In the genomic region with DNA sequence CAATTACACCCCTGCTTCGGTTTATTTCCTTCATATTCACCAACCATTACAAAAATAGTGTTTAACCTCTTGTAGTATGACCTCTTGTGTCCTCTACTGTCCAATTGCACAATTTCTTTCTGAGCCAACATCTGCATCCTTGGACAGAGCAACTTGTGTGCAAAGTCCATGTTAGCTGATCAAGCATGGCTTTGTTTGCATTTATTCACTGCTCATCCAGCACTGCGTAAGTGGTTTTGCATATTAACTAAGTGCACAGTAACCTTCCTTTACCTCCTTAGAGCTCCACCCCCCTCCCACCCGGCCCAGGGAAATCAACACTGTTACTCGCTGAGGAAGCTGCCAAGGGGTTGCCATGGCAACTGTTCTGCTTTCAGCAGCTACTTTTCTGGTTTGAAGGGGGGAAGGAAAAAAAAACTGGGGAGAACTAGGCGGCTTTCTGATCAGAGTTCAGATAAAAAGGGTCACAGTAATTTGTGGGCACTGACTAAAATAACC, we compare ENCODE assay signal across 8 cellular contexts.
A peak's percentile ranks its signal among the peaks of the same experiment; 100 is the strongest.
DNase-seq lines count a peak whose midpoint lies in the region; ATAC-seq and TF ChIP-seq lines count a peak whose summit lies in the region.

No MANE protein-coding gene starts in this region.

- H3K27me3 ChIP-seq in AG04450 (ENCODE audit: control insufficient read depth, insufficient read depth, low read length) (no peaks in the 10 kb centered on the region), right cardiac atrium (ENCODE audit: control insufficient read depth, insufficient read depth) (no peaks in the 10 kb centered on the region), uterus (no peaks in the 10 kb centered on the region)

- H3K27ac ChIP-seq in AG04450 (ENCODE audit: low read depth, low read length) (no peak overlapping the region), right cardiac atrium (ENCODE audit: low read length) (no peak overlapping the region), uterus (no peak overlapping the region)

- TF ChIP-seq POLR2A in uterus (IDR thresholded peaks at IDR 0.05), result no peak

- peak; percentile 49 for ATAC-seq in GM19452 (IDR thresholded peaks at IDR 0.05; ENCODE audit: unreplicated experiment)
- peak; percentile 39 to 63 for ATAC-seq in right cardiac atrium

- intact Hi-C loops in right cardiac atrium (cut with DNase I) (loop anchor here in 3 of 4 donors (5.0 to 10.0 kb wide), 6 partner anchors 143 to 455 kb away; partner anchors contain the start of gene KLF12 (in 1 of the 3)), uterus (cut with DNase I; ENCODE audit: low total_unique reads) (no loop called here)

- H3K4me1 ChIP-seq in right cardiac atrium (ENCODE audit: control insufficient read depth, insufficient read depth, low read length) (peaks cover 8% of the 10 kb centered on the region), uterus (no peaks in the 10 kb centered on the region)

- POLR2A ChIA-PET in AG04450 (lab: Yijun Ruan, JAX), result interaction anchor here (1.9 kb wide), 1 partner anchor 153 kb away, joined by 10 read pairs; the partner anchor contains the start of gene KLF12

- no peak overlapping the region for H3K4me3 ChIP-seq in AG04450 (ENCODE audit: low read depth, low read length)
- peak overlapping the region; percentile 39 for H3K4me3 ChIP-seq in right cardiac atrium (ENCODE audit: low read length)
- H3K4me3 ChIP-seq in retinal pigment epithelial cell (ENCODE audit: low read length), result peak overlapping the region; percentile 53
- H3K4me3 ChIP-seq in uterus, result no peak overlapping the region

- no peaks in the 10 kb centered on the region for H3K36me3 ChIP-seq in uterus

- H3K9me3 ChIP-seq in AG04450 (ENCODE audit: control insufficient read depth, insufficient read depth, low read length) (no peaks in the 10 kb centered on the region), right cardiac atrium (ENCODE audit: control insufficient read depth, low read length) (no peaks in the 10 kb centered on the region), uterus (no peaks in the 10 kb centered on the region)

- TF ChIP-seq CTCF in AG04450 (IDR thresholded peaks at IDR 0.05; ENCODE audit: low read depth, low read length) (no peak), retinal pigment epithelial cell (conservative IDR thresholded peaks at IDR 0.05; ENCODE audit: low read depth, low read length) (no peak), uterus (IDR thresholded peaks at IDR 0.05) (no peak)

- DNase-seq in AG04450 (ENCODE audit: low read depth, low spot score), result peak; percentile 30
- DNase-seq in M059J (ENCODE audit: low read depth), result peak; percentile 95
- DNase-seq in T-helper 1 cell, result peak; percentile 78 to 85 (median 82)
- DNase-seq in amniotic epithelial cell (ENCODE audit: low read depth), result peak; percentile 69
- peak; percentile 83 to 94 (median 90) for DNase-seq in right cardiac atrium
- peak; percentile 64 for DNase-seq in retinal pigment epithelial cell (ENCODE audit: low read depth)
- DNase-seq in uterus, result peak; percentile 59 to 76

- WGBS in right cardiac atrium, result 14% methylated on average over 5 of the region's 5 CpGs

- CTCF ChIA-PET in AG04450 (lab: Charles Lee), result interaction anchor here (0.6 to 3.2 kb wide), 12 partner anchors 10 to 970 kb away, joined by 3 to 11 read pairs (median 6); no protein-coding TSS in a partner anchor

Comparison
In these comparisons a context has a peak if more than half of its experiments do, and no peak if none do; other contexts are left out.
1. DNase-seq: peak in every context shown above with its lines; median percentile 95 in M059J; 90 in right cardiac atrium; 82 in T-helper 1 cell; 69 in amniotic epithelial cell; 68 in uterus; 64 in retinal pigment epithelial cell; 30 in AG04450.
2. H3K4me3 ChIP-seq: peak in right cardiac atrium (single experiment) and retinal pigment epithelial cell (single experiment); none in AG04450 (single experiment) and uterus (0 of 2).